In genomic region chr5:179806250-179807045, GRCh38 we compare ENCODE assay signal across 1 cellular context.
TF ChIP-seq lines count a peak whose summit lies in the region.

MGAT4B (minus strand) TSS chr5:179806866; CDS start chr5:179806583, 283 bp downstream.

TF ChIP-seq in K562, 482 proteins besides CTCF, POLR2A, EP300 and RAD21 (continued from another document):
- TF ChIP-seq, protein P1, sequence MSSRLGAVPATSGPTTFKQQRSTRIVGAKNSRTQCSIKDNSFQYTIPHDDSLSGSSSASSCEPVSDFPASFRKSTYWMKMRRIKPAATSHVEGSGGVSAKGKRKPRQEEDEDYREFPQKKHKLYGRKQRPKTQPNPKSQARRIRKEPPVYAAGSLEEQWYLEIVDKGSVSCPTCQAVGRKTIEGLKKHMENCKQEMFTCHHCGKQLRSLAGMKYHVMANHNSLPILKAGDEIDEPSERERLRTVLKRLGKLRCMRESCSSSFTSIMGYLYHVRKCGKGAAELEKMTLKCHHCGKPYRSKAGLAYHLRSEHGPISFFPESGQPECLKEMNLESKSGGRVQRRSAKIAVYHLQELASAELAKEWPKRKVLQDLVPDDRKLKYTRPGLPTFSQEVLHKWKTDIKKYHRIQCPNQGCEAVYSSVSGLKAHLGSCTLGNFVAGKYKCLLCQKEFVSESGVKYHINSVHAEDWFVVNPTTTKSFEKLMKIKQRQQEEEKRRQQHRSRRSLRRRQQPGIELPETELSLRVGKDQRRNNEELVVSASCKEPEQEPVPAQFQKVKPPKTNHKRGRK (tag; IDR thresholded peaks at IDR 0.05), result no peak
- TF ChIP-seq, protein P2, sequence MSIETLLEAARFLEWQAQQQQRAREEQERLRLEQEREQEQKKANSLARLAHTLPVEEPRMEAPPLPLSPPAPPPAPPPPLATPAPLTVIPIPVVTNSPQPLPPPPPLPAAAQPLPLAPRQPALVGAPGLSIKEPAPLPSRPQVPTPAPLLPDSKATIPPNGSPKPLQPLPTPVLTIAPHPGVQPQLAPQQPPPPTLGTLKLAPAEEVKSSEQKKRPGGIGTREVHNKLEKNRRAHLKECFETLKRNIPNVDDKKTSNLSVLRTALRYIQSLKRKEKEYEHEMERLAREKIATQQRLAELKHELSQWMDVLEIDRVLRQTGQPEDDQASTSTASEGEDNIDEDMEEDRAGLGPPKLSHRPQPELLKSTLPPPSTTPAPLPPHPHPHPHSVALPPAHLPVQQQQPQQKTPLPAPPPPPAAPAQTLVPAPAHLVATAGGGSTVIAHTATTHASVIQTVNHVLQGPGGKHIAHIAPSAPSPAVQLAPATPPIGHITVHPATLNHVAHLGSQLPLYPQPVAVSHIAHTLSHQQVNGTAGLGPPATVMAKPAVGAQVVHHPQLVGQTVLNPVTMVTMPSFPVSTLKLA (conservative IDR thresholded peaks at IDR 0.05), result 0 out of 4 replicates have a peak, but pooled peaks of 1 of the 2 experiments have one; percentile 2
- TF ChIP-seq BMI1 (IDR thresholded peaks at IDR 0.05; ENCODE audit: low read length), result no peak
- TF ChIP-seq SIN3B (IDR thresholded peaks at IDR 0.05; ENCODE audit: low read depth), result no peak; the same call in 1 of the 2 replicates
- TF ChIP-seq RBBP5 (IDR thresholded peaks at IDR 0.05; ENCODE audit: borderline replicate concordance, insufficient read depth, low read length, poor library complexity, severe bottlenecking), result no peak
- peak; percentile 64 for TF ChIP-seq SMAD4 (CRISPR knock-in tag; conservative IDR thresholded peaks at IDR 0.05)
